ENCODE assay signal across 7 cellular contexts in the genomic region with DNA sequence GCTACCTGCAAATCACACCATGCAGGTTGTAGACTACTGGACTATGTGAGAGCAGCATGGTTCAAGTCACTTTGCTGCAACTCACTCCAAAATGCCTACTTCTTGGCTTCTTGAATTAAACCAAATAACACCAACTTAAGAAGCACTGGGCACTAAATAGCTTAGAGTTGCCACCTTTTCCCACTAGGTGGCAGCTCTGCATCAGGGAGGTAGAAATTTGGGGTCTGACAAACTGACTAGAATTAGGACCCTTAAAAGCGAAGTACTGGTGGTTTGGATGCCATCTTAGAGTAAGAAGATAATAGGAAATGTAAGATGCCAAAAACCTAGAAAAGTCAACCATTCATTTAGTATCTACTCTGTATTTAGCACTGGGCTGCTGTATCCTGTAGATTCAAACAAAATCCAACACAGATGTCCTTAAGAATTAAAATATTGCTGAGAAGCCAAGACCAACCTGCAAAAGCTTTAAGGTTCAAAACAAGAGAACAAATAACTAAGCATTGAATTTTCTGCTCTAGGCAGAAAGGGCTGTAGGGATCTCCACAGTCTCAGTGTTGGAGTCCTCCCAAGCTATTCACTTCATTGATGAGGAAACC.
DNase-seq lines count a peak whose midpoint lies in the region; TF ChIP-seq lines count a peak whose summit lies in the region.

No MANE protein-coding gene starts in this region.

- H3K27me3 ChIP-seq in tibial artery: no peaks in the 10 kb centered on the region

- H3K36me3 Mint-ChIP-seq in chondrocyte (ENCODE audit: low read depth) (no peaks in the 10 kb centered on the region), nephron progenitor cell (ENCODE audit: low read depth) (peaks cover 3% of the 10 kb centered on the region)

- no peak overlapping the region for H3K4me3 ChIP-seq in tibial artery

- H3K27ac Mint-ChIP-seq in chondrocyte (ENCODE audit: unreplicated experiment): no peak overlapping the region
- H3K27ac Mint-ChIP-seq in nephron progenitor cell: no peak overlapping the region

- TF ChIP-seq EP300 in Ishikawa (IDR thresholded peaks at IDR 0.05; ENCODE audit: borderline replicate concordance): no peak

- H3K9me3 Mint-ChIP-seq in chondrocyte (ENCODE audit: low read depth) (no peaks in the 10 kb centered on the region), nephron progenitor cell (peaks cover 8% of the 10 kb centered on the region)

- H3K4me1 ChIP-seq in tibial artery: peaks cover 0 to 12% (median 8%) of the 10 kb centered on the region in 4 donors

- no peak overlapping the region for H3K27ac ChIP-seq in tibial artery

- H3K4me1 Mint-ChIP-seq in chondrocyte (ENCODE audit: low read depth) (peaks cover 2% of the 10 kb centered on the region), nephron progenitor cell (peaks cover 69% of the 10 kb centered on the region)

- peak; percentile 62 for DNase-seq in ELR (ENCODE audit: low read depth)
- no peak for DNase-seq in chondrocyte (ENCODE audit: low spot score)
- DNase-seq in nephron progenitor cell: peak; percentile 30
- DNase-seq in LoVo (ENCODE audit: low spot score): no peak
- no peak for DNase-seq in GM19240 (ENCODE audit: insufficient read length, low spot score)
- DNase-seq in tibial artery: no peak

- intact Hi-C loops in tibial artery (cut with DNase I; ENCODE audit: low total_unique reads): no loop called here

- TF ChIP-seq CTCF in chondrocyte (IDR thresholded peaks at IDR 0.05): peak; percentile 95
- peak; percentile 62 for TF ChIP-seq CTCF in nephron progenitor cell (IDR thresholded peaks at IDR 0.05)
- peak in 1 of 2 experiments; percentile 17 for TF ChIP-seq CTCF in tibial artery (IDR thresholded peaks at IDR 0.05)

- TF ChIP-seq RAD21 in Ishikawa (IDR thresholded peaks at IDR 0.05; ENCODE audit: low read depth): peak; percentile 60

- no peaks in the 10 kb centered on the region for H3K36me3 ChIP-seq in tibial artery

- H3K9me3 ChIP-seq in tibial artery: peaks cover 0 to 9% (median 5%) of the 10 kb centered on the region in 3 donors

- peaks cover 9% of the 10 kb centered on the region for H3K27me3 Mint-ChIP-seq in chondrocyte (ENCODE audit: low read depth)
- H3K27me3 Mint-ChIP-seq in nephron progenitor cell (ENCODE audit: low read depth, poor library complexity): peaks cover 11% of the 10 kb centered on the region

- H3K4me3 Mint-ChIP-seq in chondrocyte (ENCODE audit: unreplicated experiment): no peak overlapping the region
- no peak overlapping the region for H3K4me3 Mint-ChIP-seq in nephron progenitor cell

TF ChIP-seq in Ishikawa, 13 proteins besides CTCF, POLR2A, EP300 and RAD21:
- TF ChIP-seq, protein P1, sequence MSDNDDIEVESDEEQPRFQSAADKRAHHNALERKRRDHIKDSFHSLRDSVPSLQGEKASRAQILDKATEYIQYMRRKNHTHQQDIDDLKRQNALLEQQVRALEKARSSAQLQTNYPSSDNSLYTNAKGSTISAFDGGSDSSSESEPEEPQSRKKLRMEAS (IDR thresholded peaks at IDR 0.05): no peak
- no peak for TF ChIP-seq NFIC (IDR thresholded peaks at IDR 0.05)
- no peak for TF ChIP-seq YY1 (IDR thresholded peaks at IDR 0.05; ENCODE audit: low read depth)
- TF ChIP-seq TCF12 (IDR thresholded peaks at IDR 0.05; ENCODE audit: low read depth): no peak

Comparison
In these comparisons a context has a peak if more than half of its experiments do, and no peak if none do; other contexts are left out.
1. DNase-seq: peak in ELR (single experiment) and nephron progenitor cell (single experiment); none in chondrocyte (single experiment), LoVo (single experiment), GM19240 (single experiment) and tibial artery (0 of 2).